ENCODE assay signal across 1 cellular context in the genomic region with DNA sequence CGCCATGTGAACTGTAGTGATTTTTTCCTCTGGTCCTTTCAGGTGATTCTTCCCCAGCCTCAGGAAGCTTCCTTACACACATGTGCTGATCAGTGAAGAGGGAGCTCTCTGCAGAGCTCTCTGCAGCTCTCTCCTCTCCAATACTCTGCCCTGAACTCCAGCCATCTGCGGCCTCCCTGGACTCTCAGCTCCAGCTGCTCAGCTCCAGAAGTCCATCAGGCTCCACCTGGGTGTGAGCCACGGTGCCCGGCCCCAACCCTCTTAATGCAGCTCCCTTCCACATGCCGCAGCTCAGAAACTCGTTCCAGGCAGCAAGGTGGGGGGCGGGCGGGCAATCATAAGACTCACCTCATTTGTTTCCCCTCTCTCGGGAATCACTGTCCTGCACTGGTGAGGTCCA.
TF ChIP-seq lines count a peak whose summit lies in the region.

No MANE protein-coding gene starts in this region.

TF ChIP-seq in GM23338, 12 proteins besides CTCF, POLR2A, EP300 and RAD21 (continued from another document):
- TF ChIP-seq, protein P1, sequence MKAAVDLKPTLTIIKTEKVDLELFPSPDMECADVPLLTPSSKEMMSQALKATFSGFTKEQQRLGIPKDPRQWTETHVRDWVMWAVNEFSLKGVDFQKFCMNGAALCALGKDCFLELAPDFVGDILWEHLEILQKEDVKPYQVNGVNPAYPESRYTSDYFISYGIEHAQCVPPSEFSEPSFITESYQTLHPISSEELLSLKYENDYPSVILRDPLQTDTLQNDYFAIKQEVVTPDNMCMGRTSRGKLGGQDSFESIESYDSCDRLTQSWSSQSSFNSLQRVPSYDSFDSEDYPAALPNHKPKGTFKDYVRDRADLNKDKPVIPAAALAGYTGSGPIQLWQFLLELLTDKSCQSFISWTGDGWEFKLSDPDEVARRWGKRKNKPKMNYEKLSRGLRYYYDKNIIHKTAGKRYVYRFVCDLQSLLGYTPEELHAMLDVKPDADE (IDR thresholded peaks at IDR 0.05), result no peak
- no peak for TF ChIP-seq ZNF331 (CRISPR knock-in tag; IDR thresholded peaks at IDR 0.05; ENCODE audit: low read depth)
- TF ChIP-seq, protein P2, sequence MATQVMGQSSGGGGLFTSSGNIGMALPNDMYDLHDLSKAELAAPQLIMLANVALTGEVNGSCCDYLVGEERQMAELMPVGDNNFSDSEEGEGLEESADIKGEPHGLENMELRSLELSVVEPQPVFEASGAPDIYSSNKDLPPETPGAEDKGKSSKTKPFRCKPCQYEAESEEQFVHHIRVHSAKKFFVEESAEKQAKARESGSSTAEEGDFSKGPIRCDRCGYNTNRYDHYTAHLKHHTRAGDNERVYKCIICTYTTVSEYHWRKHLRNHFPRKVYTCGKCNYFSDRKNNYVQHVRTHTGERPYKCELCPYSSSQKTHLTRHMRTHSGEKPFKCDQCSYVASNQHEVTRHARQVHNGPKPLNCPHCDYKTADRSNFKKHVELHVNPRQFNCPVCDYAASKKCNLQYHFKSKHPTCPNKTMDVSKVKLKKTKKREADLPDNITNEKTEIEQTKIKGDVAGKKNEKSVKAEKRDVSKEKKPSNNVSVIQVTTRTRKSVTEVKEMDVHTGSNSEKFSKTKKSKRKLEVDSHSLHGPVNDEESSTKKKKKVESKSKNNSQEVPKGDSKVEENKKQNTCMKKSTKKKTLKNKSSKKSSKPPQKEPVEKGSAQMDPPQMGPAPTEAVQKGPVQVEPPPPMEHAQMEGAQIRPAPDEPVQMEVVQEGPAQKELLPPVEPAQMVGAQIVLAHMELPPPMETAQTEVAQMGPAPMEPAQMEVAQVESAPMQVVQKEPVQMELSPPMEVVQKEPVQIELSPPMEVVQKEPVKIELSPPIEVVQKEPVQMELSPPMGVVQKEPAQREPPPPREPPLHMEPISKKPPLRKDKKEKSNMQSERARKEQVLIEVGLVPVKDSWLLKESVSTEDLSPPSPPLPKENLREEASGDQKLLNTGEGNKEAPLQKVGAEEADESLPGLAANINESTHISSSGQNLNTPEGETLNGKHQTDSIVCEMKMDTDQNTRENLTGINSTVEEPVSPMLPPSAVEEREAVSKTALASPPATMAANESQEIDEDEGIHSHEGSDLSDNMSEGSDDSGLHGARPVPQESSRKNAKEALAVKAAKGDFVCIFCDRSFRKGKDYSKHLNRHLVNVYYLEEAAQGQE (IDR thresholded peaks at IDR 0.05; ENCODE audit: unreplicated experiment), result no peak
- TF ChIP-seq CREB1 (CRISPR knock-in tag; IDR thresholded peaks at IDR 0.05; ENCODE audit: low read depth), result no peak
- no peak for TF ChIP-seq POLR2AphosphoS5 (IDR thresholded peaks at IDR 0.05; ENCODE audit: low read depth)
- no peak for TF ChIP-seq EZH2 (IDR thresholded peaks at IDR 0.05; ENCODE audit: low read depth, unreplicated experiment)
- no peak for TF ChIP-seq EZH2phosphoT487 (IDR thresholded peaks at IDR 0.05; ENCODE audit: unreplicated experiment)
- no peak for TF ChIP-seq JUNB (IDR thresholded peaks at IDR 0.05; ENCODE audit: unreplicated experiment)
TF ChIP-seq in GM23338: peak in this region for 0.
